ENCODE assay signal across 1 cellular context in the genomic region with DNA sequence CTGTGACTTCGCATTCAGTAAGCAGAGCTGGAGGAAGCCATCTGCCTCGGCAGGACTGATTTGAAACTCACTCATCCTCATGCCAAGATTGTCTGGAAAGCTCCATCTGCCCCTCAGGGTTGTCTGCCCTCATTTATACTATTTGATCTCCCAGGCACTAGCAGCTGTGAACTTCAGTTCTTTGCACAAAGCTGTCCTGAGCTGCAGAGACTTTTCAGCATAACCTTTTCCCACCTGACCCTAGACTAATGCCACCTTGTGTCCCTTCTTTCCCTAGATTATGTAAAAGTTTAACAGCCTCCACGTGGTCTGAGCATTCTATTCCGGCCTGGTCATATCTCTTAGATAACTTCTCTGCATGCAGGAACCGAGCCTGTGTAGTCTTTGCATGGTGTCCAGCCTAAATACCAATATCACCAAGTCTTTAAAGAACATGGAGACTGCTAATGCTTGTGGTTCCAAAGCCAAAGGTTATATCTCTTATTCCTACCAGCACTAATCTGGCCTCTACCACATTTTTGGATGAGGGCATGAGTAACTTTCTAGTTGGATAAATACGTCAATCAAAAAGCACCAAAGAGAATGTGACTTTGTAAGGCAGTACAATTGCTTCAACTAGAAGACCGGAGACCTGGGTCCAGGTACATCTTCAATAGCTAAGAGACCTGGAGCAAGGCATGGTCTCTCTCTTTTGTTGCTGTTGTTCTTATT.
A peak's percentile ranks its signal among the peaks of the same experiment; 100 is the strongest.
TF ChIP-seq lines count a peak whose summit lies in the region.

No MANE protein-coding gene starts in this region.

TF ChIP-seq in K562, 482 proteins besides CTCF, POLR2A, EP300 and RAD21 (continued from another document and continues in another):
- TF ChIP-seq, protein P1, sequence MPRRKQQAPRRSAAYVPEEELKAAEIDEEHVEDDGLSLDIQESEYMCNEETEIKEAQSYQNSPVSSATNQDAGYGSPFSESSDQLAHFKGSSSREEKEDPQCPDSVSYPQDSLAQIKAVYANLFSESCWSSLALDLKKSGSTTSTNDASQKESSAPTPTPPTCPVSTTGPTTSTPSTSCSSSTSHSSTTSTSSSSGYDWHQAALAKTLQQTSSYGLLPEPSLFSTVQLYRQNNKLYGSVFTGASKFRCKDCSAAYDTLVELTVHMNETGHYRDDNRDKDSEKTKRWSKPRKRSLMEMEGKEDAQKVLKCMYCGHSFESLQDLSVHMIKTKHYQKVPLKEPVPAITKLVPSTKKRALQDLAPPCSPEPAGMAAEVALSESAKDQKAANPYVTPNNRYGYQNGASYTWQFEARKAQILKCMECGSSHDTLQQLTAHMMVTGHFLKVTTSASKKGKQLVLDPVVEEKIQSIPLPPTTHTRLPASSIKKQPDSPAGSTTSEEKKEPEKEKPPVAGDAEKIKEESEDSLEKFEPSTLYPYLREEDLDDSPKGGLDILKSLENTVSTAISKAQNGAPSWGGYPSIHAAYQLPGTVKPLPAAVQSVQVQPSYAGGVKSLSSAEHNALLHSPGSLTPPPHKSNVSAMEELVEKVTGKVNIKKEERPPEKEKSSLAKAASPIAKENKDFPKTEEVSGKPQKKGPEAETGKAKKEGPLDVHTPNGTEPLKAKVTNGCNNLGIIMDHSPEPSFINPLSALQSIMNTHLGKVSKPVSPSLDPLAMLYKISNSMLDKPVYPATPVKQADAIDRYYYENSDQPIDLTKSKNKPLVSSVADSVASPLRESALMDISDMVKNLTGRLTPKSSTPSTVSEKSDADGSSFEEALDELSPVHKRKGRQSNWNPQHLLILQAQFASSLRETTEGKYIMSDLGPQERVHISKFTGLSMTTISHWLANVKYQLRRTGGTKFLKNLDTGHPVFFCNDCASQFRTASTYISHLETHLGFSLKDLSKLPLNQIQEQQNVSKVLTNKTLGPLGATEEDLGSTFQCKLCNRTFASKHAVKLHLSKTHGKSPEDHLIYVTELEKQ (CRISPR knock-in tag; IDR thresholded peaks at IDR 0.05), result 0 out of 2 replicates have a peak, but pooled peaks have one; percentile 36
- TF ChIP-seq, protein P2, sequence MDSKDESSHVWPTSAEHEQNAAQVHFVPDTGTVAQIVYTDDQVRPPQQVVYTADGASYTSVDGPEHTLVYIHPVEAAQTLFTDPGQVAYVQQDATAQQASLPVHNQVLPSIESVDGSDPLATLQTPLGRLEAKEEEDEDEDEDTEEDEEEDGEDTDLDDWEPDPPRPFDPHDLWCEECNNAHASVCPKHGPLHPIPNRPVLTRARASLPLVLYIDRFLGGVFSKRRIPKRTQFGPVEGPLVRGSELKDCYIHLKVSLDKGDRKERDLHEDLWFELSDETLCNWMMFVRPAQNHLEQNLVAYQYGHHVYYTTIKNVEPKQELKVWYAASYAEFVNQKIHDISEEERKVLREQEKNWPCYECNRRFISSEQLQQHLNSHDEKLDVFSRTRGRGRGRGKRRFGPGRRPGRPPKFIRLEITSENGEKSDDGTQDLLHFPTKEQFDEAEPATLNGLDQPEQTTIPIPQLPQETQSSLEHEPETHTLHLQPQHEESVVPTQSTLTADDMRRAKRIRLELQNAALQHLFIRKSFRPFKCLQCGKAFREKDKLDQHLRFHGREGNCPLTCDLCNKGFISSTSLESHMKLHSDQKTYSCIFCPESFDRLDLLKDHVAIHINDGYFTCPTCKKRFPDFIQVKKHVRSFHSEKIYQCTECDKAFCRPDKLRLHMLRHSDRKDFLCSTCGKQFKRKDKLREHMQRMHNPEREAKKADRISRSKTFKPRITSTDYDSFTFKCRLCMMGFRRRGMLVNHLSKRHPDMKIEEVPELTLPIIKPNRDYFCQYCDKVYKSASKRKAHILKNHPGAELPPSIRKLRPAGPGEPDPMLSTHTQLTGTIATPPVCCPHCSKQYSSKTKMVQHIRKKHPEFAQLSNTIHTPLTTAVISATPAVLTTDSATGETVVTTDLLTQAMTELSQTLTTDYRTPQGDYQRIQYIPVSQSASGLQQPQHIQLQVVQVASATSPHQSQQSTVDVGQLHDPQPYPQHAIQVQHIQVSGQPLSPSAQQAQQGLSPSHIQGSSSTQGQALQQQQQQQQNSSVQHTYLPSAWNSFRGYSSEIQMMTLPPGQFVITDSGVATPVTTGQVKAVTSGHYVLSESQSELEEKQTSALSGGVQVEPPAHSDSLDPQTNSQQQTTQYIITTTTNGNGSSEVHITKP (IDR thresholded peaks at IDR 0.05; ENCODE audit: partially characterized antibody), result no peak
- TF ChIP-seq ZFPM2 (CRISPR knock-in tag; IDR thresholded peaks at IDR 0.05), result no peak
- TF ChIP-seq RBM39 (optimal IDR thresholded peaks at IDR 0.05; ENCODE audit: low read depth, low read length), result no peak
- no peak for TF ChIP-seq SRF (CRISPR knock-in tag; IDR thresholded peaks at IDR 0.05)
- TF ChIP-seq, protein P3, sequence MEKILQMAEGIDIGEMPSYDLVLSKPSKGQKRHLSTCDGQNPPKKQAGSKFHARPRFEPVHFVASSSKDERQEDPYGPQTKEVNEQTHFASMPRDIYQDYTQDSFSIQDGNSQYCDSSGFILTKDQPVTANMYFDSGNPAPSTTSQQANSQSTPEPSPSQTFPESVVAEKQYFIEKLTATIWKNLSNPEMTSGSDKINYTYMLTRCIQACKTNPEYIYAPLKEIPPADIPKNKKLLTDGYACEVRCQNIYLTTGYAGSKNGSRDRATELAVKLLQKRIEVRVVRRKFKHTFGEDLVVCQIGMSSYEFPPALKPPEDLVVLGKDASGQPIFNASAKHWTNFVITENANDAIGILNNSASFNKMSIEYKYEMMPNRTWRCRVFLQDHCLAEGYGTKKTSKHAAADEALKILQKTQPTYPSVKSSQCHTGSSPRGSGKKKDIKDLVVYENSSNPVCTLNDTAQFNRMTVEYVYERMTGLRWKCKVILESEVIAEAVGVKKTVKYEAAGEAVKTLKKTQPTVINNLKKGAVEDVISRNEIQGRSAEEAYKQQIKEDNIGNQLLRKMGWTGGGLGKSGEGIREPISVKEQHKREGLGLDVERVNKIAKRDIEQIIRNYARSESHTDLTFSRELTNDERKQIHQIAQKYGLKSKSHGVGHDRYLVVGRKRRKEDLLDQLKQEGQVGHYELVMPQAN (IDR thresholded peaks at IDR 0.05; ENCODE audit: borderline replicate concordance), result no peak
- TF ChIP-seq RBM22 (IDR thresholded peaks at IDR 0.05; ENCODE audit: low read depth, low read length, poor library complexity, severe bottlenecking), result peak; percentile 9
- no peak for TF ChIP-seq TGIF2 (CRISPR knock-in tag; IDR thresholded peaks at IDR 0.05)
- no peak for TF ChIP-seq ZNF224 (CRISPR knock-in tag; IDR thresholded peaks at IDR 0.05)
- TF ChIP-seq, protein P4, sequence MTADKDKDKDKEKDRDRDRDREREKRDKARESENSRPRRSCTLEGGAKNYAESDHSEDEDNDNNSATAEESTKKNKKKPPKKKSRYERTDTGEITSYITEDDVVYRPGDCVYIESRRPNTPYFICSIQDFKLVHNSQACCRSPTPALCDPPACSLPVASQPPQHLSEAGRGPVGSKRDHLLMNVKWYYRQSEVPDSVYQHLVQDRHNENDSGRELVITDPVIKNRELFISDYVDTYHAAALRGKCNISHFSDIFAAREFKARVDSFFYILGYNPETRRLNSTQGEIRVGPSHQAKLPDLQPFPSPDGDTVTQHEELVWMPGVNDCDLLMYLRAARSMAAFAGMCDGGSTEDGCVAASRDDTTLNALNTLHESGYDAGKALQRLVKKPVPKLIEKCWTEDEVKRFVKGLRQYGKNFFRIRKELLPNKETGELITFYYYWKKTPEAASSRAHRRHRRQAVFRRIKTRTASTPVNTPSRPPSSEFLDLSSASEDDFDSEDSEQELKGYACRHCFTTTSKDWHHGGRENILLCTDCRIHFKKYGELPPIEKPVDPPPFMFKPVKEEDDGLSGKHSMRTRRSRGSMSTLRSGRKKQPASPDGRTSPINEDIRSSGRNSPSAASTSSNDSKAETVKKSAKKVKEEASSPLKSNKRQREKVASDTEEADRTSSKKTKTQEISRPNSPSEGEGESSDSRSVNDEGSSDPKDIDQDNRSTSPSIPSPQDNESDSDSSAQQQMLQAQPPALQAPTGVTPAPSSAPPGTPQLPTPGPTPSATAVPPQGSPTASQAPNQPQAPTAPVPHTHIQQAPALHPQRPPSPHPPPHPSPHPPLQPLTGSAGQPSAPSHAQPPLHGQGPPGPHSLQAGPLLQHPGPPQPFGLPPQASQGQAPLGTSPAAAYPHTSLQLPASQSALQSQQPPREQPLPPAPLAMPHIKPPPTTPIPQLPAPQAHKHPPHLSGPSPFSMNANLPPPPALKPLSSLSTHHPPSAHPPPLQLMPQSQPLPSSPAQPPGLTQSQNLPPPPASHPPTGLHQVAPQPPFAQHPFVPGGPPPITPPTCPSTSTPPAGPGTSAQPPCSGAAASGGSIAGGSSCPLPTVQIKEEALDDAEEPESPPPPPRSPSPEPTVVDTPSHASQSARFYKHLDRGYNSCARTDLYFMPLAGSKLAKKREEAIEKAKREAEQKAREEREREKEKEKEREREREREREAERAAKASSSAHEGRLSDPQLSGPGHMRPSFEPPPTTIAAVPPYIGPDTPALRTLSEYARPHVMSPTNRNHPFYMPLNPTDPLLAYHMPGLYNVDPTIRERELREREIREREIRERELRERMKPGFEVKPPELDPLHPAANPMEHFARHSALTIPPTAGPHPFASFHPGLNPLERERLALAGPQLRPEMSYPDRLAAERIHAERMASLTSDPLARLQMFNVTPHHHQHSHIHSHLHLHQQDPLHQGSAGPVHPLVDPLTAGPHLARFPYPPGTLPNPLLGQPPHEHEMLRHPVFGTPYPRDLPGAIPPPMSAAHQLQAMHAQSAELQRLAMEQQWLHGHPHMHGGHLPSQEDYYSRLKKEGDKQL (CRISPR knock-in tag; IDR thresholded peaks at IDR 0.05; ENCODE audit: borderline replicate concordance), result no peak
- TF ChIP-seq POLR2B (IDR thresholded peaks at IDR 0.05; ENCODE audit: low read depth, partially characterized antibody), result peak; percentile 12
- no peak for TF ChIP-seq BRCA1 (IDR thresholded peaks at IDR 0.05)
- TF ChIP-seq BRCA1 (CRISPR knock-in tag; IDR thresholded peaks at IDR 0.05), result no peak
- TF ChIP-seq CBX1 (IDR thresholded peaks at IDR 0.05; ENCODE audit: low read depth), result no peak
- TF ChIP-seq PRPF4 (IDR thresholded peaks at IDR 0.05; ENCODE audit: insufficient read depth, low read depth, low read length, poor library complexity, severe bottlenecking), result no peak
- TF ChIP-seq, protein P5, sequence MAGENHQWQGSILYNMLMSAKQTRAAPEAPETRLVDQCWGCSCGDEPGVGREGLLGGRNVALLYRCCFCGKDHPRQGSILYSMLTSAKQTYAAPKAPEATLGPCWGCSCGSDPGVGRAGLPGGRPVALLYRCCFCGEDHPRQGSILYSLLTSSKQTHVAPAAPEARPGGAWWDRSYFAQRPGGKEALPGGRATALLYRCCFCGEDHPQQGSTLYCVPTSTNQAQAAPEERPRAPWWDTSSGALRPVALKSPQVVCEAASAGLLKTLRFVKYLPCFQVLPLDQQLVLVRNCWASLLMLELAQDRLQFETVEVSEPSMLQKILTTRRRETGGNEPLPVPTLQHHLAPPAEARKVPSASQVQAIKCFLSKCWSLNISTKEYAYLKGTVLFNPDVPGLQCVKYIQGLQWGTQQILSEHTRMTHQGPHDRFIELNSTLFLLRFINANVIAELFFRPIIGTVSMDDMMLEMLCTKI (IDR thresholded peaks at IDR 0.05; ENCODE audit: partially characterized antibody), result no peak
- TF ChIP-seq, protein P6, sequence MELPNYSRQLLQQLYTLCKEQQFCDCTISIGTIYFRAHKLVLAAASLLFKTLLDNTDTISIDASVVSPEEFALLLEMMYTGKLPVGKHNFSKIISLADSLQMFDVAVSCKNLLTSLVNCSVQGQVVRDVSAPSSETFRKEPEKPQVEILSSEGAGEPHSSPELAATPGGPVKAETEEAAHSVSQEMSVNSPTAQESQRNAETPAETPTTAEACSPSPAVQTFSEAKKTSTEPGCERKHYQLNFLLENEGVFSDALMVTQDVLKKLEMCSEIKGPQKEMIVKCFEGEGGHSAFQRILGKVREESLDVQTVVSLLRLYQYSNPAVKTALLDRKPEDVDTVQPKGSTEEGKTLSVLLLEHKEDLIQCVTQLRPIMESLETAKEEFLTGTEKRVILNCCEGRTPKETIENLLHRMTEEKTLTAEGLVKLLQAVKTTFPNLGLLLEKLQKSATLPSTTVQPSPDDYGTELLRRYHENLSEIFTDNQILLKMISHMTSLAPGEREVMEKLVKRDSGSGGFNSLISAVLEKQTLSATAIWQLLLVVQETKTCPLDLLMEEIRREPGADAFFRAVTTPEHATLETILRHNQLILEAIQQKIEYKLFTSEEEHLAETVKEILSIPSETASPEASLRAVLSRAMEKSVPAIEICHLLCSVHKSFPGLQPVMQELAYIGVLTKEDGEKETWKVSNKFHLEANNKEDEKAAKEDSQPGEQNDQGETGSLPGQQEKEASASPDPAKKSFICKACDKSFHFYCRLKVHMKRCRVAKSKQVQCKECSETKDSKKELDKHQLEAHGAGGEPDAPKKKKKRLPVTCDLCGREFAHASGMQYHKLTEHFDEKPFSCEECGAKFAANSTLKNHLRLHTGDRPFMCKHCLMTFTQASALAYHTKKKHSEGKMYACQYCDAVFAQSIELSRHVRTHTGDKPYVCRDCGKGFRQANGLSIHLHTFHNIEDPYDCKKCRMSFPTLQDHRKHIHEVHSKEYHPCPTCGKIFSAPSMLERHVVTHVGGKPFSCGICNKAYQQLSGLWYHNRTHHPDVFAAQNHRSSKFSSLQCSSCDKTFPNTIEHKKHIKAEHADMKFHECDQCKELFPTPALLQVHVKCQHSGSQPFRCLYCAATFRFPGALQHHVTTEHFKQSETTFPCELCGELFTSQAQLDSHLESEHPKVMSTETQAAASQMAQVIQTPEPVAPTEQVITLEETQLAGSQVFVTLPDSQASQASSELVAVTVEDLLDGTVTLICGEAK (IDR thresholded peaks at IDR 0.05), result no peak
- TF ChIP-seq, protein P6 (CRISPR knock-in tag; IDR thresholded peaks at IDR 0.05), result no peak
- no peak for TF ChIP-seq SETDB1 (IDR thresholded peaks at IDR 0.05; ENCODE audit: low read length)
- TF ChIP-seq, protein P7, sequence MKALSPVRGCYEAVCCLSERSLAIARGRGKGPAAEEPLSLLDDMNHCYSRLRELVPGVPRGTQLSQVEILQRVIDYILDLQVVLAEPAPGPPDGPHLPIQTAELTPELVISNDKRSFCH (CRISPR knock-in tag; IDR thresholded peaks at IDR 0.05), result no peak
- TF ChIP-seq, protein P7 (tag; IDR thresholded peaks at IDR 0.05), result no peak
- no peak for TF ChIP-seq KAT8 (IDR thresholded peaks at IDR 0.05; ENCODE audit: low read depth)
